ENCODE assay signal across 23 cellular contexts in the genomic region with DNA sequence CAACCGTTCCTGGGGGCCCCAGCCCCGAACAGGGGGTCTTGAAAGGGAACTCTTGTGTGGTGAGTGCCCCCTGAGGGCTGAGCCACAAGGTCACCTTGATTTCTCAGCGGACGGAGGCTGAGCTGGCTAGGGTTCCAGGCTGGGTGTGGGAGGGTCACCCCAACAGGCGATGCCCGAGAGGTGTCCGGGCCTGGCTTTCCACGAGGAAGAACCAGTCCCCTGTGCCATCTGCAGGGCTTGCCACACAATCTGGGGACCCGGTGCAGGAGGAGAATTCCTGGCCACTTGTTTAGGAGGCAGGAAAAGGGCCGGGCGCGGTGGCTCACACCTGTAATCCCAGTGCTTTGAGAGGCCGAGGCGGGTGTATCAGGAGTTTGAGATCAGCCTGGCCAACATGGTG.
"Had no signal": no experiment of that assay in that cellular context is flagged by ENCODE, and none has a peak within 500 bp of the region (broad histone marks: within the 10 kb centered on the region; RNA-seq: fewer than 3 reads in every experiment).

No MANE protein-coding gene starts in this region.

- H3K27me3 ChIP-seq: dorsolateral prefrontal cortex, esophagus muscularis mucosa, heart left ventricle, hepatocyte, left lung had no signal

- DNase-seq: dermis blood vessel endothelial cell; dorsolateral prefrontal cortex; effector CD4-positive, alpha-beta T cell; effector memory CD4-positive, alpha-beta T cell; foreskin keratinocyte; heart left ventricle; hypothalamus; immature natural killer cell; islet precursor cell; kidney; kidney glomerular epithelial cell; left ventricle myocardium superior; lower lobe of right lung; mesenchymal stem cell; mucosa of descending colon had no signal

- FAIRE-seq: colon, endothelial cell of umbilical vein, frontal cortex, kidney had no signal

- ATAC-seq: foreskin keratinocyte, gastroesophageal sphincter, heart left ventricle, left lung, left ventricle myocardium superior, lower lobe of right lung, mucosa of descending colon had no signal

- H3K36me3 ChIP-seq: esophagus muscularis mucosa, gastroesophageal sphincter, heart left ventricle, left lung, lower lobe of right lung had no signal

- H3K9me3 ChIP-seq: esophagus muscularis mucosa, gastroesophageal sphincter, heart left ventricle, left lung, lower lobe of right lung, mucosa of descending colon had no signal

- H3K4me3 ChIP-seq: coronary artery, dorsolateral prefrontal cortex, esophagus muscularis mucosa, gastroesophageal sphincter, heart left ventricle, hepatocyte, left lung, lower lobe of right lung, mucosa of descending colon had no signal

- H3K4me2 ChIP-seq: hepatocyte had no signal

- H2AFZ ChIP-seq: hepatocyte had no signal

- H3K27ac ChIP-seq: coronary artery, dorsolateral prefrontal cortex, esophagus muscularis mucosa, foreskin keratinocyte, gastroesophageal sphincter, heart left ventricle, hepatocyte, left lung, lower lobe of right lung had no signal
